In genomic region chr16:86390335-86390734, GRCh38 we compare ENCODE assay signal across 2 cellular contexts.
TF ChIP-seq lines count a peak whose summit lies in the region.

No MANE protein-coding gene starts in this region.

TF ChIP-seq in HEK293, 187 proteins besides CTCF, POLR2A, EP300 and RAD21:
- TF ChIP-seq ZFP3 (tag by site-specific recombination; IDR thresholded peaks at IDR 0.05; ENCODE audit: low read depth) (peak; percentile 86), ZBTB7A (tag by site-specific recombination; IDR thresholded peaks at IDR 0.05; ENCODE audit: low read depth) (no peak)

TF ChIP-seq in IMR-90, 13 proteins besides CTCF, POLR2A, EP300 and RAD21:
- TF ChIP-seq MAFK (IDR thresholded peaks at IDR 0.05; ENCODE audit: low read depth, low read length) = no peak
- no peak for TF ChIP-seq USF2 (IDR thresholded peaks at IDR 0.05; ENCODE audit: low read depth, low read length)
- no peak for TF ChIP-seq MAZ (IDR thresholded peaks at IDR 0.05; ENCODE audit: borderline replicate concordance, low read depth, low read length)
- TF ChIP-seq BHLHE40 (IDR thresholded peaks at IDR 0.05; ENCODE audit: low read depth, low read length) = no peak
- no peak for TF ChIP-seq RCOR1 (IDR thresholded peaks at IDR 0.05; ENCODE audit: insufficient replicate concordance, low read length)
- TF ChIP-seq RFX5 (IDR thresholded peaks at IDR 0.05; ENCODE audit: low read depth, low read length) = no peak
- TF ChIP-seq FOS (IDR thresholded peaks at IDR 0.05; ENCODE audit: low read depth, low read length) = no peak
- TF ChIP-seq CEBPB (IDR thresholded peaks at IDR 0.05; ENCODE audit: low read depth, low read length) = no peak
- no peak for TF ChIP-seq MXI1 (IDR thresholded peaks at IDR 0.05; ENCODE audit: borderline replicate concordance, low read depth, low read length)
- TF ChIP-seq CHD1 (IDR thresholded peaks at IDR 0.05; ENCODE audit: low read depth, low read length) = no peak
- TF ChIP-seq SMC3 (IDR thresholded peaks at IDR 0.05; ENCODE audit: low read depth, low read length) = no peak
- no peak for TF ChIP-seq ELK1 (IDR thresholded peaks at IDR 0.05; ENCODE audit: borderline replicate concordance, low read depth, low read length)
- no peak for TF ChIP-seq NFE2L2 (IDR thresholded peaks at IDR 0.05; ENCODE audit: low read depth, low read length)
TF ChIP-seq in IMR-90: peak in this region for 0.
